In the genomic region with DNA sequence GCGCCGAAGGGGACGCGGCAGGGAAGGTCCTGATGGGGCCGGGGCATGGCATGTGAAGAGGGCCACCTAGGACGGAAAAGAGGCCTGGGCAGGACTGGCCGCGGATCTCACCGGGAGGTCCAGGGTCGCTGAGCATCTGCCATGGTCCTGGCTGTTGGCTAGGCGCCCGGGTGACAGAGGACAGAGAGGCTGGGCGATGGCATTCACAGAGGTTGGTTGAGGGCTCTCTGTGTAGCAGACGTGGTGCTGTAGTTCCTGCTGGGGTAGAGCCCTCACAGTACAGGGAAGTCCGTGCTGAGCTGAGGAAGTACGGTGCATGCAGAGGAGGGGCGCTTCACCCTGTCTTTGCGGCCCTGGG, we compare ENCODE assay signal across 8 cellular contexts. TPM values are rescaled to one million over a fixed set of nuclear protein-coding genes. Genes with fewer than 3 reads are reported as not detected.
DNase-seq lines count a peak whose midpoint lies in the region; ATAC-seq and TF ChIP-seq lines count a peak whose summit lies in the region.

No MANE protein-coding gene starts in this region.

- peaks cover 43 to 59% (median 50%) of the 10 kb centered on the region in 10 experiments for H3K4me1 ChIP-seq in BLaER1 treated with 17β-estradiol and CSF1 and Interleukin-3, amounts not matched to agents 10 nM and 100 nM
- no peaks in the 10 kb centered on the region for H3K4me1 ChIP-seq in endocrine pancreas (ENCODE audit: control insufficient read depth, insufficient read depth, low read length)
- H3K4me1 ChIP-seq in mucosa of stomach (ENCODE audit: control insufficient read depth, insufficient read depth, low read length): peaks cover 4% of the 10 kb centered on the region
- H3K4me1 ChIP-seq in upper lobe of right lung: peaks cover 4% of the 10 kb centered on the region

- peaks cover 0 to 25% (median 4%) of the 10 kb centered on the region in 11 experiments; a peak in 8 of 22 replicates for H4K20me1 ChIP-seq in BLaER1 treated with 17β-estradiol and CSF1 and Interleukin-3, amounts not matched to agents 10 nM and 100 nM

- no peaks in the 10 kb centered on the region for H3K9me3 ChIP-seq in BLaER1 treated with 17β-estradiol and CSF1 and Interleukin-3, amounts not matched to agents 10 nM and 100 nM (replicated peaks in 1 of 11)
- H3K9me3 ChIP-seq in endocrine pancreas (ENCODE audit: control insufficient read depth, low read length) (no peaks in the 10 kb centered on the region), mucosa of stomach (ENCODE audit: control insufficient read depth, low read length) (no peaks in the 10 kb centered on the region), upper lobe of right lung (no peaks in the 10 kb centered on the region)

- H3K27me3 ChIP-seq in BLaER1 treated with 17β-estradiol and CSF1 and Interleukin-3, amounts not matched to agents 10 nM and 100 nM: no peaks in the 10 kb centered on the region
- no peaks in the 10 kb centered on the region for H3K27me3 ChIP-seq in endocrine pancreas (ENCODE audit: control insufficient read depth, insufficient read depth, low read length)
- no peaks in the 10 kb centered on the region for H3K27me3 ChIP-seq in mucosa of stomach (ENCODE audit: control insufficient read depth, insufficient read depth, low read length)
- no peaks in the 10 kb centered on the region for H3K27me3 ChIP-seq in upper lobe of right lung

- H3K9ac ChIP-seq in BLaER1 treated with 17β-estradiol and CSF1 and Interleukin-3, amounts not matched to agents 10 nM and 100 nM: peak overlapping the region; percentile 83 to 94 (median 89)
- H3K9ac ChIP-seq in endocrine pancreas (ENCODE audit: control insufficient read depth, insufficient read depth, low read length) (peak overlapping the region; percentile 85), mucosa of stomach (ENCODE audit: low read length) (peak overlapping the region; percentile 77)

- peak; percentile 1 for ATAC-seq in GM21360 (IDR thresholded peaks at IDR 0.05; ENCODE audit: unreplicated experiment)
- peak; percentile 61 for ATAC-seq in upper lobe of right lung

- peak overlapping the region; percentile 84 to 98 (median 91) for H3K4me3 ChIP-seq in BLaER1 treated with 17β-estradiol and CSF1 and Interleukin-3, amounts not matched to agents 10 nM and 100 nM
- H3K4me3 ChIP-seq in LNCaP clone FGC (ENCODE audit: low read depth, low read length) (peak overlapping the region; percentile 88), WI38 (ENCODE audit: low read depth, low read length) (peak overlapping the region; percentile 80), endocrine pancreas (ENCODE audit: control insufficient read depth, insufficient read depth, low read length) (peak overlapping the region; percentile 24), mucosa of stomach (ENCODE audit: low read length) (peak overlapping the region; percentile 72), upper lobe of right lung (peak overlapping the region; percentile 77)

- peak overlapping the region; percentile 59 to 94 (median 87) for H3K27ac ChIP-seq in BLaER1 treated with 17β-estradiol and CSF1 and Interleukin-3, amounts not matched to agents 10 nM and 100 nM
- peak overlapping the region; percentile 64 for H3K27ac ChIP-seq in upper lobe of right lung

- peak overlapping the region; percentile 82 to 97 (median 93) for H3K4me2 ChIP-seq in BLaER1 treated with 17β-estradiol and CSF1 and Interleukin-3, amounts not matched to agents 10 nM and 100 nM

- DNase-seq in LNCaP clone FGC (ENCODE audit: low read depth): no peak
- peak; percentile 70 for DNase-seq in upper lobe of right lung
- no peak for DNase-seq in HT-29 (ENCODE audit: low spot score)

- TF ChIP-seq CTCF in LNCaP clone FGC (IDR thresholded peaks at IDR 0.05; ENCODE audit: control insufficient read depth, extremely low read depth, insufficient read depth): no peak
- TF ChIP-seq CTCF in WI38 (IDR thresholded peaks at IDR 0.05; ENCODE audit: low read depth, low read length): no peak
- no peak for TF ChIP-seq CTCF in upper lobe of right lung (IDR thresholded peaks at IDR 0.05)

- H3K36me3 ChIP-seq in BLaER1 treated with 17β-estradiol and CSF1 and Interleukin-3, amounts not matched to agents 10 nM and 100 nM: peaks cover 21 to 37% (median 29%) of the 10 kb centered on the region in 11 experiments
- H3K36me3 ChIP-seq in endocrine pancreas (ENCODE audit: control insufficient read depth, insufficient read depth, low read length) (no peaks in the 10 kb centered on the region), mucosa of stomach (ENCODE audit: control insufficient read depth, insufficient read depth, low read length) (no peaks in the 10 kb centered on the region), upper lobe of right lung (peaks cover 23% of the 10 kb centered on the region)

- intact Hi-C loops in upper lobe of right lung (cut with DNase I): no loop called here

RNA-seq across cellular contexts. Expression of a gene that starts 0.4 kb away (rescaled TPM):
- total RNA-seq in upper lobe of right lung: 6.6 TPM
- 1.2 and 1.7 TPM in 2 replicates for total RNA-seq in HT-29 (2014; rRNA removed; shearing (Covaris generic))

RNA-seq across cellular contexts. Expression of a gene that starts 13.0 kb away (rescaled TPM):
- total RNA-seq in upper lobe of right lung: 23.9 TPM
- 10.7 and 14.2 TPM in 2 replicates for total RNA-seq in HT-29 (2014; rRNA removed; shearing (Covaris generic))

RNA-seq across cellular contexts. Expression of a gene that starts 20.8 kb away (rescaled TPM):
- not detected for total RNA-seq in upper lobe of right lung
- not detected in 2 replicates for total RNA-seq in HT-29 (2014; rRNA removed; shearing (Covaris generic))

Comparison
In these comparisons a context has a peak if more than half of its experiments do, and no peak if none do; other contexts are left out.
1. H3K4me3 ChIP-seq: peak in every context shown above with its lines; median percentile 91 in BLaER1 treated with 17β-estradiol and CSF1 and Interleukin-3, amounts not matched to agents 10 nM and 100 nM; 88 in LNCaP clone FGC; 80 in WI38; 77 in upper lobe of right lung; 72 in mucosa of stomach; 24 in endocrine pancreas.